In the genomic region with DNA sequence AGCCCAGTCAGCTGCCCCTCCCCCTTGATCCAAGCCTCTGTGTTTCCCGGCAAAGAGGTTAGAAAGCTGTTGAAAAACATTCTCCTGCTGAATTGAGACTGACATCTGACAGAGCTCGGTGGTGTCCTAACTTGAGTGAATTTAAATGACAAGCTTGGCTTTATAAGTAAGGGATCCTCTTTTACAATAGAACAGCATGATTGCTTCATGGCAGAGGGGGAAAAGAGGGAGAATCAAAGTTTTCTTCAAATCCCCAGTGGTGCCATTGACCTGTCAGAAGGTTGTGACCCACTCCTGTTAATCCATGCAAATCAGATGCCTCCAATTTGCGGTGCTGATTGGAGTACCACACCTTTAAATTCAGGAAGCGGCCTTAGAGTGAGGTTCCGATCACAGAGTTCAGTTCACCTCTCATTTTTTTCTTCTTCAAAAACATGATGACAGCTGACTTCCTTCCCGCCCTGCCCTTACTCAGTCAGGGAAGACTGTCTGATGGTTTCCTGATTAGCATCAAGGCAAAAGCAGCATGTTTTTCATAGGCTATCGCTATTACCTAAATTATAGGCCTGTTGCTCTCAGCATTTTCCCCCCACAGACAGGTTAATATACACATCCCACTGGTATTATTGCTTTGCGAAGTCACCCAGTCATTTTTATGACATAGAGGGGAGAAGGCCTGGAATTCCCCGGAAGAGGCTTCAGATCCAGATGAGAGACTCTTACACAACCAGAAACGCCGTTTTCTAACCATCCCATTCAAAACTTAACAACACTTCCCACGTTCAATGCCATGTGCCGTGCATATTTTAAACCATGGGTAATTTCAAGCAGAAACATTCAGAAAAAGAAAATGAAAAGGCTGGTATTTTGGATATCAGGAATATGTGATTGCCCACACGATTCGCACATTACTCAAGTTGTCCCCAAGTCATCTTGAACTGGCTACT, we compare ENCODE assay signal across 10 cellular contexts.
DNase-seq lines count a peak whose midpoint lies in the region; ATAC-seq and TF ChIP-seq lines count a peak whose summit lies in the region.
"Had no signal": no experiment of that assay in that cellular context is flagged by ENCODE, and none has a peak within 500 bp of the region (broad histone marks: within the 10 kb centered on the region; RNA-seq: fewer than 3 reads in every experiment).

No MANE protein-coding gene starts in this region.

- H3K27me3 Mint-ChIP-seq in nephron progenitor cell (ENCODE audit: low read depth, poor library complexity), result peaks cover 8% of the 10 kb centered on the region

- H3K36me3 Mint-ChIP-seq in nephron progenitor cell (ENCODE audit: low read depth), result peaks cover 13% of the 10 kb centered on the region

- ATAC-seq in GM18502 (IDR thresholded peaks at IDR 0.05; ENCODE audit: poor library complexity, unreplicated experiment) (peak; percentile 34), GM21619 (IDR thresholded peaks at IDR 0.05; ENCODE audit: unreplicated experiment) (peak; percentile 32), HG03108 (IDR thresholded peaks at IDR 0.05; ENCODE audit: unreplicated experiment) (no peak), lower lobe of right lung (no peak)
- ATAC-seq: upper lobe of right lung had no signal

- H3K4me1 ChIP-seq in lower lobe of right lung, result no peaks in the 10 kb centered on the region
- H3K4me1 ChIP-seq: upper lobe of right lung had no signal

- H3K4me3 Mint-ChIP-seq in nephron progenitor cell, result peak overlapping the region; percentile 10

- H3K27me3 ChIP-seq in lower lobe of right lung (ENCODE audit: low read depth), result no peaks in the 10 kb centered on the region
- H3K27me3 ChIP-seq: upper lobe of right lung had no signal

- no peak overlapping the region for H3K27ac ChIP-seq in lower lobe of right lung
- H3K27ac ChIP-seq: dorsolateral prefrontal cortex, upper lobe of right lung had no signal

- no peak for TF ChIP-seq CTCF in nephron progenitor cell (IDR thresholded peaks at IDR 0.05)
- TF ChIP-seq CTCF in lower lobe of right lung (IDR thresholded peaks at IDR 0.05), result no peak

- peak overlapping the region; percentile 6 for H3K27ac Mint-ChIP-seq in nephron progenitor cell

- no peaks in the 10 kb centered on the region for H3K36me3 ChIP-seq in lower lobe of right lung
- H3K36me3 ChIP-seq: upper lobe of right lung had no signal

- H3K9me3 Mint-ChIP-seq in nephron progenitor cell, result peaks cover 19% of the 10 kb centered on the region

- DNase-seq in SK-N-DZ (ENCODE audit: low spot score) (peak; percentile 18), nephron progenitor cell (peak; percentile 30), NCI-H1105 (lab: John Stamatoyannopoulos, UW) (no peak), lower lobe of right lung (no peak)
- DNase-seq in activated CD8-positive, alpha-beta memory T cell treated with anti-CD3 and anti-CD28 coated beads for 24 hours, result no peak
- DNase-seq: dorsolateral prefrontal cortex, upper lobe of right lung had no signal

- H3K4me1 Mint-ChIP-seq in nephron progenitor cell, result peaks cover 47% of the 10 kb centered on the region

- intact Hi-C loops in lower lobe of right lung (cut with DNase I), result no loop called here

- no peaks in the 10 kb centered on the region for H3K9me3 ChIP-seq in lower lobe of right lung
- H3K9me3 ChIP-seq: upper lobe of right lung had no signal

- no peak overlapping the region for H3K4me3 ChIP-seq in lower lobe of right lung
- H3K4me3 ChIP-seq: dorsolateral prefrontal cortex, upper lobe of right lung had no signal

Comparison
In these comparisons a context has a peak if more than half of its experiments do, and no peak if none do; other contexts are left out.
1. ATAC-seq: peak in GM18502 (single experiment) and GM21619 (single experiment); none in HG03108 (single experiment) and lower lobe of right lung (0 of 2).
2. DNase-seq: peak in SK-N-DZ (single experiment) and nephron progenitor cell (single experiment); none in NCI-H1105 (single experiment), activated CD8-positive, alpha-beta memory T cell treated with anti-CD3 and anti-CD28 coated beads for 24 hours (single experiment) and lower lobe of right lung (single experiment).